25 cellular contexts compared by ENCODE assay signal in genomic region chr7:112063974-112064373, GRCh38.
DNase-seq lines count a peak whose midpoint lies in the region; ATAC-seq and TF ChIP-seq lines count a peak whose summit lies in the region.
"Had no signal": no experiment of that assay in that cellular context is flagged by ENCODE, and none has a peak within 500 bp of the region (broad histone marks: within the 10 kb centered on the region; RNA-seq: fewer than 3 reads in every experiment).

No MANE protein-coding gene starts in this region.

- intact Hi-C loops in heart left ventricle (cut with DNase I): no loop called here

- no peak overlapping the region for H2AFZ ChIP-seq in smooth muscle cell (ENCODE audit: low read depth)

- H3K4me3 Mint-ChIP-seq in endothelial cell (ENCODE audit: unreplicated experiment): peak overlapping the region; percentile 4
- H3K4me3 Mint-ChIP-seq: CD14-positive monocyte; CD4-positive, alpha-beta memory T cell; CD8-positive, alpha-beta memory T cell had no signal

- no peak overlapping the region for H3K27ac Mint-ChIP-seq in endothelial cell (ENCODE audit: unreplicated experiment)
- H3K27ac Mint-ChIP-seq: CD14-positive monocyte; CD4-positive, alpha-beta memory T cell; CD4-positive, CD25-positive, alpha-beta regulatory T cell; CD8-positive, alpha-beta memory T cell had no signal

- H3K4me3 ChIP-seq in smooth muscle cell: no peak overlapping the region
- no peak overlapping the region for H3K4me3 ChIP-seq in heart left ventricle
- H3K4me3 ChIP-seq: BLaER1 had no signal

- no peaks in the 10 kb centered on the region for H3K9me3 Mint-ChIP-seq in endothelial cell (ENCODE audit: unreplicated experiment)
- H3K9me3 Mint-ChIP-seq: CD14-positive monocyte; CD4-positive, alpha-beta memory T cell had no signal

- H3K36me3 ChIP-seq in smooth muscle cell (ENCODE audit: low read depth): no peaks in the 10 kb centered on the region
- no peaks in the 10 kb centered on the region for H3K36me3 ChIP-seq in heart left ventricle
- H3K36me3 ChIP-seq: BE2C, BLaER1 had no signal

- H3K4me1 ChIP-seq in smooth muscle cell (ENCODE audit: low read depth) (no peaks in the 10 kb centered on the region), heart left ventricle (peaks cover 0 to 36% (median 14%) of the 10 kb centered on the region in 12 donors)
- H3K4me1 ChIP-seq: BE2C, BLaER1 had no signal

- ATAC-seq in HG02798 (IDR thresholded peaks at IDR 0.05; ENCODE audit: poor library complexity, unreplicated experiment) (no peak), heart left ventricle (no peak)

- peaks cover 2% of the 10 kb centered on the region for H3K27me3 Mint-ChIP-seq in endothelial cell (ENCODE audit: unreplicated experiment)

- peaks cover 10% of the 10 kb centered on the region for H3F3A ChIP-seq in smooth muscle cell (ENCODE audit: low read depth)

- no peak for TF ChIP-seq POLR2A in heart left ventricle (IDR thresholded peaks at IDR 0.05)

- H3K9me3 ChIP-seq in smooth muscle cell (replicated peaks; ENCODE audit: low read depth): no peaks in the 10 kb centered on the region
- no peaks in the 10 kb centered on the region for H3K9me3 ChIP-seq in heart left ventricle
- H3K9me3 ChIP-seq: BE2C, BLaER1 had no signal

- no peaks in the 10 kb centered on the region for H4K20me1 ChIP-seq in smooth muscle cell (ENCODE audit: low read depth)
- H4K20me1 ChIP-seq: BLaER1 had no signal

- no peak overlapping the region for H3K4me2 ChIP-seq in smooth muscle cell
- H3K4me2 ChIP-seq: BLaER1 had no signal

- H3K27ac ChIP-seq in smooth muscle cell (ENCODE audit: low read depth): peak overlapping the region; percentile 6
- no peak overlapping the region for H3K27ac ChIP-seq in heart left ventricle
- H3K27ac ChIP-seq: BLaER1 had no signal

- no peaks in the 10 kb centered on the region for H3K27me3 ChIP-seq in smooth muscle cell (ENCODE audit: low read depth)
- H3K27me3 ChIP-seq in heart left ventricle: no peaks in the 10 kb centered on the region
- H3K27me3 ChIP-seq: BE2C, BLaER1 had no signal

- TF ChIP-seq CTCF in endothelial cell (IDR thresholded peaks at IDR 0.05; ENCODE audit: unreplicated experiment) (no peak), smooth muscle cell (IDR thresholded peaks at IDR 0.05; ENCODE audit: borderline replicate concordance, insufficient read depth, poor library complexity, severe bottlenecking) (no peak), heart left ventricle (IDR thresholded peaks at IDR 0.05) (no peak)

- peaks cover 34% of the 10 kb centered on the region for H3K4me1 Mint-ChIP-seq in endothelial cell (ENCODE audit: unreplicated experiment)
- H3K4me1 Mint-ChIP-seq: CD14-positive monocyte; CD4-positive, alpha-beta memory T cell; CD4-positive, CD25-positive, alpha-beta regulatory T cell; CD8-positive, alpha-beta memory T cell had no signal

- peak; percentile 18 for DNase-seq in ELF-1 (ENCODE audit: low read depth, low spot score)
- DNase-seq in endothelial cell (ENCODE audit: low spot score): no peak
- no peak for DNase-seq in smooth muscle cell (lab: John Stamatoyannopoulos, UW; ENCODE audit: unreplicated experiment)
- no peak for DNase-seq in kidney glomerular epithelial cell (lab: John Stamatoyannopoulos, UW)
- no peak for DNase-seq in NCI-H2196 (lab: John Stamatoyannopoulos, UW; ENCODE audit: unreplicated experiment)
- DNase-seq in heart left ventricle: no peak
- DNase-seq: 8988T; ACHN; AML-193; BE2C; C1 segment of cervical spinal cord; CD4-positive, alpha-beta memory T cell; CD4-positive, CD25-positive, alpha-beta regulatory T cell; CD8-positive, alpha-beta memory T cell; COR-L47; DMS 273 treated with DMSO at 0.1 percent for 48 hours; DMS153; DMS53; DMS79; DND-41; EL; GF-D8 had no signal

- WGBS in smooth muscle cell (ENCODE audit: low lambda C conversion rate): 55% methylated on average over 2 of the region's 2 CpGs
- WGBS in heart left ventricle, 4 donors: 90 to 97% (median 94%) methylated on average over 2 of the region's 2 CpGs

- H3K79me2 ChIP-seq in smooth muscle cell (ENCODE audit: low read depth): peaks cover 16% of the 10 kb centered on the region

- peaks cover 15% of the 10 kb centered on the region for H3K36me3 Mint-ChIP-seq in endothelial cell (ENCODE audit: low read depth, unreplicated experiment)
- H3K36me3 Mint-ChIP-seq: CD14-positive monocyte; CD4-positive, alpha-beta memory T cell; CD4-positive, CD25-positive, alpha-beta regulatory T cell; CD8-positive, alpha-beta memory T cell had no signal

- no peak overlapping the region for H3K9ac ChIP-seq in smooth muscle cell (ENCODE audit: low read depth)
- H3K9ac ChIP-seq: BLaER1 had no signal
